Comparison of ENCODE assay signal across 8 cellular contexts in genomic region chr19:44914436-44915206, GRCh38. TPM values are rescaled to one million over a fixed set of nuclear protein-coding genes. Genes with fewer than 3 reads are reported as not detected.
DNase-seq lines count a peak whose midpoint lies in the region; ATAC-seq and TF ChIP-seq lines count a peak whose summit lies in the region.
"Not testable (repeated sequence)": the region's sequence is repeated elsewhere in the genome, so short reads cannot be mapped to it uniquely, and the experiment has no call there.

Gene APOC1 (plus strand): TSS chr19:44914608. CDS start chr19:44914892, 284 bp downstream.

- H3K27ac ChIP-seq in OCI-LY3 (ENCODE audit: low read length), result peak within 1 kb of the TSS; percentile 48

- POLR2A ChIA-PET in Caco-2 (lab: Charles Lee), result interaction anchor here (0.5 to 2.1 kb wide), 6 partner anchors 9 to 220 kb away, joined by 3 to 35 read pairs (median 4); partner anchors contain the start of genes APOE and BCAM

- ATAC-seq in GM21529 (IDR thresholded peaks at IDR 0.05; ENCODE audit: unreplicated experiment), result peak; percentile 94

- H3K9ac ChIP-seq in OCI-LY3 (ENCODE audit: low read length), result peak within 1 kb of the TSS; percentile 81

- H4K20me1 ChIP-seq in OCI-LY3 (ENCODE audit: insufficient read depth, low read length), result not testable (repeated sequence)

- CTCF ChIA-PET in Caco-2 (lab: Charles Lee), result interaction anchor here (0.7 to 1.2 kb wide), 3 partner anchors 32 to 38 kb away, joined by 4 to 6 read pairs (median 5); no protein-coding TSS in a partner anchor

- H3K36me3 ChIP-seq in Caco-2 (ENCODE audit: control insufficient read depth, insufficient read depth, low read length); OCI-LY3 (replicated peaks; ENCODE audit: low read depth, low read length): not testable (repeated sequence)

- intact Hi-C loops in Caco-2 (cut with micrococcal nuclease; ENCODE audit: unreplicated experiment), result loop anchor here (1.0 kb wide), 1 partner anchor 8 kb away; no protein-coding TSS in a partner anchor

- H3K4me3 Mint-ChIP-seq in Caco-2 (ENCODE audit: unreplicated experiment), result peak within 1 kb of the TSS; percentile 95
- H3K4me3 Mint-ChIP-seq in IgD-negative memory B cell, result peak within 1 kb of the TSS; percentile 86 to 98 (median 92)

- H3K4me1 ChIP-seq in Caco-2 (peaks cover 18% of the 10 kb centered on the region), OCI-LY3 (ENCODE audit: low read length) (peaks cover 21% of the 10 kb centered on the region), mononuclear cell (ENCODE audit: insufficient read depth, low read length) (peaks cover 19% of the 10 kb centered on the region)

- DNase-seq in Caco-2 (peak; percentile 92), activated T-cell treated with anti-CD3 and anti-CD28 coated beads for 24 hours (ENCODE audit: low read depth) (peak; percentile 75)
- DNase-seq in epithelial cell of proximal tubule (ENCODE audit: low read depth), result not testable (repeated sequence)
- DNase-seq in stimulated activated CD8-positive, alpha-beta memory T cell treated with anti-CD3 and anti-CD28 coated beads, Interleukin-15, amount 100 ng/mL, for 4 hours (ENCODE audit: low read depth in 2 of 2), result peak; percentile 43 to 54

- H3K9me3 ChIP-seq in Caco-2; OCI-LY3 (ENCODE audit: insufficient read depth, low read length); mononuclear cell (ENCODE audit: low read depth, low read length): not testable (repeated sequence)

- peaks cover 57% of the 10 kb centered on the region for H3K36me3 Mint-ChIP-seq in Caco-2 (ENCODE audit: insufficient read depth, unreplicated experiment)
- not testable (repeated sequence) for H3K36me3 Mint-ChIP-seq in IgD-negative memory B cell

- not testable (repeated sequence) for H3K79me2 ChIP-seq in OCI-LY3 (ENCODE audit: low read length)

- H3K4me2 ChIP-seq in OCI-LY3 (ENCODE audit: low read length), result peak within 1 kb of the TSS; percentile 85

- H3K27me3 Mint-ChIP-seq in Caco-2 (ENCODE audit: insufficient read depth, unreplicated experiment), result not testable (repeated sequence)
- peaks cover 14% of the 10 kb centered on the region for H3K27me3 Mint-ChIP-seq in IgD-negative memory B cell

- peaks cover 40% of the 10 kb centered on the region for H3K4me1 Mint-ChIP-seq in Caco-2 (ENCODE audit: low read depth, unreplicated experiment)
- not testable (repeated sequence) for H3K4me1 Mint-ChIP-seq in IgD-negative memory B cell

- peak within 1 kb of the TSS; percentile 89 for H2AFZ ChIP-seq in OCI-LY3 (ENCODE audit: low read depth, low read length)

- TSS peak; percentile 90 for BruUV-seq in Caco-2 (replicated peaks; lab: Mats Ljungman, UMichigan)

- not testable (repeated sequence) for H3K27me3 ChIP-seq in Caco-2 (replicated peaks; ENCODE audit: control insufficient read depth, insufficient read depth, low read length); OCI-LY3 (ENCODE audit: low read depth, low read length); mononuclear cell (ENCODE audit: insufficient read depth, low read length)

- not testable (repeated sequence) for TF ChIP-seq CTCF in Caco-2 (IDR thresholded peaks at IDR 0.05; ENCODE audit: insufficient read depth in 1 of 2, low read depth in 1 of 2, low read length in 1 of 2, severe bottlenecking in 1 of 2, unreplicated experiment in 1 of 2); OCI-LY3 (IDR thresholded peaks at IDR 0.05; ENCODE audit: low read depth, low read length); epithelial cell of proximal tubule (conservative IDR thresholded peaks at IDR 0.05; ENCODE audit: low read depth, low read length)

- H3K9me3 Mint-ChIP-seq in Caco-2 (ENCODE audit: unreplicated experiment); IgD-negative memory B cell: not testable (repeated sequence)

- H3K4me3 ChIP-seq in Caco-2 (ENCODE audit: low read depth, low read length) (peak within 1 kb of the TSS; percentile 57), OCI-LY3 (ENCODE audit: low read length) (peak within 1 kb of the TSS; percentile 74), epithelial cell of proximal tubule (ENCODE audit: low read depth, low read length) (peak within 1 kb of the TSS; percentile 63), mononuclear cell (ENCODE audit: low read length) (peak within 1 kb of the TSS; percentile 44)

- H3K27ac Mint-ChIP-seq in Caco-2 (ENCODE audit: unreplicated experiment) (peak within 1 kb of the TSS; percentile 95), IgD-negative memory B cell (peak within 1 kb of the TSS in 2 of 3 donors; percentile 35 to 74)

RNA-seq across cellular contexts. Expression of gene APOC1, which starts in this region (rescaled TPM):
- 246 and 250 TPM in 2 replicates for total RNA-seq in Caco-2 (2022)
- polyA plus RNA-seq in IgD-negative memory B cell, result not detected
- 11.4 and 12.3 TPM in 2 replicates for total RNA-seq in epithelial cell of proximal tubule
- total RNA-seq in mononuclear cell, result not detected

Comparison
In these comparisons a context has a peak if more than half of its experiments do, and no peak if none do; other contexts are left out.
1. RNA of gene APOC1 (total RNA-seq): 246 to 250 TPM in Caco-2; 11.4 to 12.3 TPM in epithelial cell of proximal tubule and not detected in mononuclear cell (single experiment); every median in the first group is over 10 times any median in the second.
2. Peak in every context shown above with its lines, with median percentiles within 50 percentile points of each other: H3K4me3 ChIP-seq.